1 cellular context compared by ENCODE assay signal in the genomic region with DNA sequence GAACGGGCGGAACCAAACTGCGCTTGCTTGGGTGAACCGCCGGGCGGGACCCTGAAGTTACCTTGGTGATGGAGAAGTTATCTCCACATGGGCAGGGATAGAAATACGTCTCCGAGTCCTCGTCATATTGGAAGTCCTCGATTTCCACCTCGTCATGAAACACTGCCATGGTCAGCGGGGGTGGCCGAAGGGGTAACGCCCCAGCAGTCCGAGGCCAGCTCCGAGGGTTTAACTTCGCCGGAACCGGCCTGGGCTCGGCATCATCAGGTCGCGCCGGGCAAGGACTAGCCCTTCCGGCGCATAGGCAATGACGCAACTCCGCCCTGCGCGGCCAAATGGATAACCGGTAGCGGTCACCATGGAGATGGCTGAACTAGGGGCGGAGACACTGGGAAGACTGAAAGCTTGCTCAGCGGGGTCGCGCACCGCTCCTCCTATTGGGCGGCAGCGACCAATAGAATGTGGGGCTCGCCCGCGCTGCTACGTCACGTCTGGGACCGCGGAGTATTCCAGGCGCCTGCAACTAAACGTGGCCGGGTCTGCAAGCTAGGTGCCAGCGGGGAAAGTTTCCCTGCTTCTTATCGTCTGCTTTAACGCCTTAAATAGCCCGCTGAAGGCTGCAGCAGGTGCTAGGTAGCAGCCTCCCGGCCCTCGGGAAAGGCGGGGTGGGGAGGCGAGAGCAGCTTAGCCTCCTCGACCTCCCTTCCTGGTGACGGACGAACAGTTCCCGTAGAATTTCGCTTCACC.
TF ChIP-seq lines count a peak whose summit lies in the region.

A gene (minus strand): TSS at position 236 of the 747 bp plus-strand sequence. CDS start 67 bp downstream, at position 169.
A gene with protein sequence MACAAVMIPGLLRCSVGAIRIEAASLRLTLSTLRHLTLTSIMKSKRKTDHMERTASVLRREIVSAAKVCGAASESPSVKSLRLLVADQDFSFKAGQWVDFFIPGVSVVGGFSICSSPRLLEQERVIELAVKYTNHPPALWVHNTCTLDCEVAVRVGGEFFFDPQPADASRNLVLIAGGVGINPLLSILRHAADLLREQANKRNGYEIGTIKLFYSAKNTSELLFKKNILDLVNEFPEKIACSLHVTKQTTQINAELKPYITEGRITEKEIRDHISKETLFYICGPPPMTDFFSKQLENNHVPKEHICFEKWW (plus strand): TSS at position 505 of the 747 bp plus-strand sequence. CDS start 5,741 bp downstream, outside the sequence.

TF ChIP-seq in GM12878, 131 proteins besides CTCF, POLR2A, EP300 and RAD21 (continued from another document and continues in another):
- TF ChIP-seq, protein P1, sequence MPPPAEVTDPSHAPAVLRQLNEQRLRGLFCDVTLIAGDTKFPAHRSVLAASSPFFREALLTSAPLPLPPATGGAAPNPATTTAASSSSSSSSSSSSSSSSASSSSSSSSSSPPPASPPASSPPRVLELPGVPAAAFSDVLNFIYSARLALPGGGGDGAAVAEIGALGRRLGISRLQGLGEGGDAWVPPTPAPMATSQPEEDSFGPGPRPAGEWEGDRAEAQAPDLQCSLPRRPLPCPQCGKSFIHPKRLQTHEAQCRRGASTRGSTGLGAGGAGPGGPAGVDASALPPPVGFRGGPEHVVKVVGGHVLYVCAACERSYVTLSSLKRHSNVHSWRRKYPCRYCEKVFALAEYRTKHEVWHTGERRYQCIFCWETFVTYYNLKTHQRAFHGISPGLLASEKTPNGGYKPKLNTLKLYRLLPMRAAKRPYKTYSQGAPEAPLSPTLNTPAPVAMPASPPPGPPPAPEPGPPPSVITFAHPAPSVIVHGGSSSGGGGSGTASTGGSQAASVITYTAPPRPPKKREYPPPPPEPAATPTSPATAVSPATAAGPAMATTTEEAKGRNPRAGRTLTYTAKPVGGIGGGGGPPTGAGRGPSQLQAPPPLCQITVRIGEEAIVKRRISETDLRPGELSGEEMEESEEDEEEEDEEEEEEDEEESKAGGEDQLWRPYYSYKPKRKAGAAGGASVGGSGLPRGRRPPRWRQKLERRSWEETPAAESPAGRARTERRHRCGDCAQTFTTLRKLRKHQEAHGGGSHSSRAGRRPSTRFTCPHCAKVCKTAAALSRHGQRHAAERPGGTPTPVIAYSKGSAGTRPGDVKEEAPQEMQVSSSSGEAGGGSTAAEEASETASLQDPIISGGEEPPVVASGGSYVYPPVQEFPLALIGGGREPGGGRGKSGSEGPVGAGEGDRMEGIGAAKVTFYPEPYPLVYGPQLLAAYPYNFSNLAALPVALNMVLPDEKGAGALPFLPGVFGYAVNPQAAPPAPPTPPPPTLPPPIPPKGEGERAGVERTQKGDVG (CRISPR knock-in tag; IDR thresholded peaks at IDR 0.05): no peak
- TF ChIP-seq FOS (IDR thresholded peaks at IDR 0.05; ENCODE audit: borderline replicate concordance, extremely low read depth, insufficient read length) (no peak), BACH1 (IDR thresholded peaks at IDR 0.05; ENCODE audit: borderline replicate concordance) (no peak), RFX5 (IDR thresholded peaks at IDR 0.05; ENCODE audit: low read depth, low read length) (peak; percentile 92), BRCA1 (IDR thresholded peaks at IDR 0.05; ENCODE audit: low read depth, low read length) (no peak), MTA3 (IDR thresholded peaks at IDR 0.05; ENCODE audit: borderline replicate concordance, low read length) (no peak), ESRRA (IDR thresholded peaks at IDR 0.05; ENCODE audit: low read length) (0 out of 2 replicates have a peak, but pooled peaks have one; percentile 4), TCF12 (IDR thresholded peaks at IDR 0.05; ENCODE audit: low read depth, low read length) (no peak), NR2C2 (IDR thresholded peaks at IDR 0.05; ENCODE audit: borderline replicate concordance, control insufficient read depth, insufficient read length, low read depth) (no peak), KDM1A (IDR thresholded peaks at IDR 0.05; ENCODE audit: borderline replicate concordance) (no peak), RELA (IDR thresholded peaks at IDR 0.05; ENCODE audit: borderline replicate concordance, partially characterized antibody) (peak; percentile 41), YY1 (IDR thresholded peaks at IDR 0.05; ENCODE audit: low read depth, low read length) (peak; percentile 72; the same call in 1 of the 2 replicates), MXI1 (IDR thresholded peaks at IDR 0.05; ENCODE audit: low read depth, low read length) (peak; percentile 90), CREB1 (IDR thresholded peaks at IDR 0.05; ENCODE audit: low read depth) (peak; percentile 100), ZNF622 (IDR thresholded peaks at IDR 0.05) (no peak), BMI1 (IDR thresholded peaks at IDR 0.05; ENCODE audit: borderline replicate concordance) (peak; percentile 90; the same call in 1 of the 2 replicates), EZH2 (IDR thresholded peaks at IDR 0.05; ENCODE audit: borderline replicate concordance, control insufficient read depth, low read depth, low read length) (no peak), NRF1 (conservative IDR thresholded peaks at IDR 0.05; ENCODE audit: low read depth, low read length) (peak; percentile 54), ZNF384 (IDR thresholded peaks at IDR 0.05; ENCODE audit: borderline replicate concordance, low read depth, low read length) (no peak), PAX8 (IDR thresholded peaks at IDR 0.05) (no peak), TAF1 (IDR thresholded peaks at IDR 0.05; ENCODE audit: borderline replicate concordance, low read depth, low read length) (peak; percentile 51; the same call in 1 of the 2 replicates), POU2F2 (IDR thresholded peaks at IDR 0.05; ENCODE audit: borderline replicate concordance, low read depth, low read length) (peak; percentile 51; the same call in 1 of the 3 replicates), SIN3A (IDR thresholded peaks at IDR 0.05; ENCODE audit: low read depth, low read length) (peak; percentile 95), IRF4 (IDR thresholded peaks at IDR 0.05; ENCODE audit: low read depth, low read length) (no peak)
- TF ChIP-seq, protein P2, sequence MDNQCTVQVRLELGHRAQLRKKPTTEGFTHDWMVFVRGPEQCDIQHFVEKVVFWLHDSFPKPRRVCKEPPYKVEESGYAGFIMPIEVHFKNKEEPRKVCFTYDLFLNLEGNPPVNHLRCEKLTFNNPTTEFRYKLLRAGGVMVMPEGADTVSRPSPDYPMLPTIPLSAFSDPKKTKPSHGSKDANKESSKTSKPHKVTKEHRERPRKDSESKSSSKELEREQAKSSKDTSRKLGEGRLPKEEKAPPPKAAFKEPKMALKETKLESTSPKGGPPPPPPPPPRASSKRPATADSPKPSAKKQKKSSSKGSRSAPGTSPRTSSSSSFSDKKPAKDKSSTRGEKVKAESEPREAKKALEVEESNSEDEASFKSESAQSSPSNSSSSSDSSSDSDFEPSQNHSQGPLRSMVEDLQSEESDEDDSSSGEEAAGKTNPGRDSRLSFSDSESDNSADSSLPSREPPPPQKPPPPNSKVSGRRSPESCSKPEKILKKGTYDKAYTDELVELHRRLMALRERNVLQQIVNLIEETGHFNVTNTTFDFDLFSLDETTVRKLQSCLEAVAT (IDR thresholded peaks at IDR 0.05): 0 out of 2 replicates have a peak, but pooled peaks have one; percentile 34
- TF ChIP-seq, protein P3, sequence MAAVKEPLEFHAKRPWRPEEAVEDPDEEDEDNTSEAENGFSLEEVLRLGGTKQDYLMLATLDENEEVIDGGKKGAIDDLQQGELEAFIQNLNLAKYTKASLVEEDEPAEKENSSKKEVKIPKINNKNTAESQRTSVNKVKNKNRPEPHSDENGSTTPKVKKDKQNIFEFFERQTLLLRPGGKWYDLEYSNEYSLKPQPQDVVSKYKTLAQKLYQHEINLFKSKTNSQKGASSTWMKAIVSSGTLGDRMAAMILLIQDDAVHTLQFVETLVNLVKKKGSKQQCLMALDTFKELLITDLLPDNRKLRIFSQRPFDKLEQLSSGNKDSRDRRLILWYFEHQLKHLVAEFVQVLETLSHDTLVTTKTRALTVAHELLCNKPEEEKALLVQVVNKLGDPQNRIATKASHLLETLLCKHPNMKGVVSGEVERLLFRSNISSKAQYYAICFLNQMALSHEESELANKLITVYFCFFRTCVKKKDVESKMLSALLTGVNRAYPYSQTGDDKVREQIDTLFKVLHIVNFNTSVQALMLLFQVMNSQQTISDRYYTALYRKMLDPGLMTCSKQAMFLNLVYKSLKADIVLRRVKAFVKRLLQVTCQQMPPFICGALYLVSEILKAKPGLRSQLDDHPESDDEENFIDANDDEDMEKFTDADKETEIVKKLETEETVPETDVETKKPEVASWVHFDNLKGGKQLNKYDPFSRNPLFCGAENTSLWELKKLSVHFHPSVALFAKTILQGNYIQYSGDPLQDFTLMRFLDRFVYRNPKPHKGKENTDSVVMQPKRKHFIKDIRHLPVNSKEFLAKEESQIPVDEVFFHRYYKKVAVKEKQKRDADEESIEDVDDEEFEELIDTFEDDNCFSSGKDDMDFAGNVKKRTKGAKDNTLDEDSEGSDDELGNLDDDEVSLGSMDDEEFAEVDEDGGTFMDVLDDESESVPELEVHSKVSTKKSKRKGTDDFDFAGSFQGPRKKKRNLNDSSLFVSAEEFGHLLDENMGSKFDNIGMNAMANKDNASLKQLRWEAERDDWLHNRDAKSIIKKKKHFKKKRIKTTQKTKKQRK (IDR thresholded peaks at IDR 0.05; ENCODE audit: low read depth, low read length): no peak
- TF ChIP-seq, protein P4, sequence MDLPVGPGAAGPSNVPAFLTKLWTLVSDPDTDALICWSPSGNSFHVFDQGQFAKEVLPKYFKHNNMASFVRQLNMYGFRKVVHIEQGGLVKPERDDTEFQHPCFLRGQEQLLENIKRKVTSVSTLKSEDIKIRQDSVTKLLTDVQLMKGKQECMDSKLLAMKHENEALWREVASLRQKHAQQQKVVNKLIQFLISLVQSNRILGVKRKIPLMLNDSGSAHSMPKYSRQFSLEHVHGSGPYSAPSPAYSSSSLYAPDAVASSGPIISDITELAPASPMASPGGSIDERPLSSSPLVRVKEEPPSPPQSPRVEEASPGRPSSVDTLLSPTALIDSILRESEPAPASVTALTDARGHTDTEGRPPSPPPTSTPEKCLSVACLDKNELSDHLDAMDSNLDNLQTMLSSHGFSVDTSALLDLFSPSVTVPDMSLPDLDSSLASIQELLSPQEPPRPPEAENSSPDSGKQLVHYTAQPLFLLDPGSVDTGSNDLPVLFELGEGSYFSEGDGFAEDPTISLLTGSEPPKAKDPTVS (IDR thresholded peaks at IDR 0.05; ENCODE audit: low read depth, low read length): no peak; the same call in 1 of the 2 replicates
- TF ChIP-seq, protein P5, sequence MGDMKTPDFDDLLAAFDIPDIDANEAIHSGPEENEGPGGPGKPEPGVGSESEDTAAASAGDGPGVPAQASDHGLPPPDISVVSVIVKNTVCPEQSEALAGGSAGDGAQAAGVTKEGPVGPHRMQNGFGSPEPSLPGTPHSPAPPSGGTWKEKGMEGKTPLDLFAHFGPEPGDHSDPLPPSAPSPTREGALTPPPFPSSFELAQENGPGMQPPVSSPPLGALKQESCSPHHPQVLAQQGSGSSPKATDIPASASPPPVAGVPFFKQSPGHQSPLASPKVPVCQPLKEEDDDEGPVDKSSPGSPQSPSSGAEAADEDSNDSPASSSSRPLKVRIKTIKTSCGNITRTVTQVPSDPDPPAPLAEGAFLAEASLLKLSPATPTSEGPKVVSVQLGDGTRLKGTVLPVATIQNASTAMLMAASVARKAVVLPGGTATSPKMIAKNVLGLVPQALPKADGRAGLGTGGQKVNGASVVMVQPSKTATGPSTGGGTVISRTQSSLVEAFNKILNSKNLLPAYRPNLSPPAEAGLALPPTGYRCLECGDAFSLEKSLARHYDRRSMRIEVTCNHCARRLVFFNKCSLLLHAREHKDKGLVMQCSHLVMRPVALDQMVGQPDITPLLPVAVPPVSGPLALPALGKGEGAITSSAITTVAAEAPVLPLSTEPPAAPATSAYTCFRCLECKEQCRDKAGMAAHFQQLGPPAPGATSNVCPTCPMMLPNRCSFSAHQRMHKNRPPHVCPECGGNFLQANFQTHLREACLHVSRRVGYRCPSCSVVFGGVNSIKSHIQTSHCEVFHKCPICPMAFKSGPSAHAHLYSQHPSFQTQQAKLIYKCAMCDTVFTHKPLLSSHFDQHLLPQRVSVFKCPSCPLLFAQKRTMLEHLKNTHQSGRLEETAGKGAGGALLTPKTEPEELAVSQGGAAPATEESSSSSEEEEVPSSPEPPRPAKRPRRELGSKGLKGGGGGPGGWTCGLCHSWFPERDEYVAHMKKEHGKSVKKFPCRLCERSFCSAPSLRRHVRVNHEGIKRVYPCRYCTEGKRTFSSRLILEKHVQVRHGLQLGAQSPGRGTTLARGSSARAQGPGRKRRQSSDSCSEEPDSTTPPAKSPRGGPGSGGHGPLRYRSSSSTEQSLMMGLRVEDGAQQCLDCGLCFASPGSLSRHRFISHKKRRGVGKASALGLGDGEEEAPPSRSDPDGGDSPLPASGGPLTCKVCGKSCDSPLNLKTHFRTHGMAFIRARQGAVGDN (IDR thresholded peaks at IDR 0.05): 0 out of 2 replicates have a peak, but pooled peaks have one; percentile 10
- TF ChIP-seq, protein P6, sequence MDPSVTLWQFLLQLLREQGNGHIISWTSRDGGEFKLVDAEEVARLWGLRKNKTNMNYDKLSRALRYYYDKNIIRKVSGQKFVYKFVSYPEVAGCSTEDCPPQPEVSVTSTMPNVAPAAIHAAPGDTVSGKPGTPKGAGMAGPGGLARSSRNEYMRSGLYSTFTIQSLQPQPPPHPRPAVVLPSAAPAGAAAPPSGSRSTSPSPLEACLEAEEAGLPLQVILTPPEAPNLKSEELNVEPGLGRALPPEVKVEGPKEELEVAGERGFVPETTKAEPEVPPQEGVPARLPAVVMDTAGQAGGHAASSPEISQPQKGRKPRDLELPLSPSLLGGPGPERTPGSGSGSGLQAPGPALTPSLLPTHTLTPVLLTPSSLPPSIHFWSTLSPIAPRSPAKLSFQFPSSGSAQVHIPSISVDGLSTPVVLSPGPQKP (IDR thresholded peaks at IDR 0.05; ENCODE audit: low read depth, low read length): peak; percentile 96
- TF ChIP-seq, protein P7, sequence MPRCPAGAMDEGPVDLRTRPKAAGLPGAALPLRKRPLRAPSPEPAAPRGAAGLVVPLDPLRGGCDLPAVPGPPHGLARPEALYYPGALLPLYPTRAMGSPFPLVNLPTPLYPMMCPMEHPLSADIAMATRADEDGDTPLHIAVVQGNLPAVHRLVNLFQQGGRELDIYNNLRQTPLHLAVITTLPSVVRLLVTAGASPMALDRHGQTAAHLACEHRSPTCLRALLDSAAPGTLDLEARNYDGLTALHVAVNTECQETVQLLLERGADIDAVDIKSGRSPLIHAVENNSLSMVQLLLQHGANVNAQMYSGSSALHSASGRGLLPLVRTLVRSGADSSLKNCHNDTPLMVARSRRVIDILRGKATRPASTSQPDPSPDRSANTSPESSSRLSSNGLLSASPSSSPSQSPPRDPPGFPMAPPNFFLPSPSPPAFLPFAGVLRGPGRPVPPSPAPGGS (IDR thresholded peaks at IDR 0.05; ENCODE audit: borderline replicate concordance, insufficient read depth, low read depth, low read length, poor library complexity, severe bottlenecking): no peak
- TF ChIP-seq, protein P8, sequence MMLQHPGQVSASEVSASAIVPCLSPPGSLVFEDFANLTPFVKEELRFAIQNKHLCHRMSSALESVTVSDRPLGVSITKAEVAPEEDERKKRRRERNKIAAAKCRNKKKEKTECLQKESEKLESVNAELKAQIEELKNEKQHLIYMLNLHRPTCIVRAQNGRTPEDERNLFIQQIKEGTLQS (IDR thresholded peaks at IDR 0.05; ENCODE audit: borderline replicate concordance, extremely low read depth, low read depth, low read length): peak; percentile 98
- TF ChIP-seq, protein P9, sequence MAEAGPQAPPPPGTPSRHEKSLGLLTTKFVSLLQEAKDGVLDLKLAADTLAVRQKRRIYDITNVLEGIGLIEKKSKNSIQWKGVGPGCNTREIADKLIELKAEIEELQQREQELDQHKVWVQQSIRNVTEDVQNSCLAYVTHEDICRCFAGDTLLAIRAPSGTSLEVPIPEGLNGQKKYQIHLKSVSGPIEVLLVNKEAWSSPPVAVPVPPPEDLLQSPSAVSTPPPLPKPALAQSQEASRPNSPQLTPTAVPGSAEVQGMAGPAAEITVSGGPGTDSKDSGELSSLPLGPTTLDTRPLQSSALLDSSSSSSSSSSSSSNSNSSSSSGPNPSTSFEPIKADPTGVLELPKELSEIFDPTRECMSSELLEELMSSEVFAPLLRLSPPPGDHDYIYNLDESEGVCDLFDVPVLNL (IDR thresholded peaks at IDR 0.05; ENCODE audit: low read depth, low read length): 0 out of 2 replicates have a peak, but pooled peaks have one; percentile 10
